In genomic region chr1:246566128-246566807, GRCh38 we compare ENCODE assay signal across 8 cellular contexts. TPM values are rescaled to one million over a fixed set of nuclear protein-coding genes. Genes with fewer than 3 reads are reported as not detected.
DNase-seq lines count a peak whose midpoint lies in the region; ATAC-seq and TF ChIP-seq lines count a peak whose summit lies in the region.

TSS of gene CNST (plus strand) at chr1:246566456. CDS start at chr1:246591563, 25,107 bp downstream.
TSS of gene TFB2M (minus strand) at chr1:246566261. CDS start at chr1:246566138, 123 bp downstream.

- H3K9me3 ChIP-seq in iPS DF 6.9 (ENCODE audit: control insufficient read depth, insufficient read depth, low read length) (no peaks in the 10 kb centered on the region), gastrocnemius medialis (no peaks in the 10 kb centered on the region)

- H3K27ac ChIP-seq in brain microvascular endothelial cell = peak within 1 kb of the TSS; percentile 81
- H3K27ac ChIP-seq in iPS DF 6.9 (ENCODE audit: low read length) = no peak within 1 kb of the TSS
- peak within 1 kb of the TSS; percentile 90 to 99 (median 96) for H3K27ac ChIP-seq in gastrocnemius medialis

- no peaks in the 10 kb centered on the region for H3K27me3 ChIP-seq in brain microvascular endothelial cell (replicated peaks)
- H3K27me3 ChIP-seq in iPS DF 6.9 (ENCODE audit: control insufficient read depth, insufficient read depth, low read length) = no peaks in the 10 kb centered on the region
- H3K27me3 ChIP-seq in gastrocnemius medialis = no peaks in the 10 kb centered on the region

- H3K4me1 ChIP-seq in iPS DF 6.9 (ENCODE audit: control insufficient read depth, insufficient read depth, low read length) = no peaks in the 10 kb centered on the region
- peaks cover 46 to 56% of the 10 kb centered on the region in 2 donors for H3K4me1 ChIP-seq in gastrocnemius medialis

- TF ChIP-seq POLR2A in gastrocnemius medialis (IDR thresholded peaks at IDR 0.05) = peak; percentile 93 to 95

- ATAC-seq in GM18520 (IDR thresholded peaks at IDR 0.05; ENCODE audit: unreplicated experiment) (peak; percentile 97), HG03064 (IDR thresholded peaks at IDR 0.05; ENCODE audit: low read depth, unreplicated experiment) (peak; percentile 93), gastrocnemius medialis (peak; percentile 91)

- H3K4me3 ChIP-seq in brain microvascular endothelial cell (ENCODE audit: low read depth, low read length) = peak within 1 kb of the TSS; percentile 97
- peak within 1 kb of the TSS; percentile 95 for H3K4me3 ChIP-seq in iPS DF 6.9 (ENCODE audit: low read length)
- H3K4me3 ChIP-seq in gastrocnemius medialis = peak within 1 kb of the TSS; percentile 88 to 100 (median 95)

- intact Hi-C loops in gastrocnemius medialis (cut with DNase I; ENCODE audit: low total_unique reads) = loop anchor here (1.0 to 10.0 kb wide), 8 partner anchors 43 to 1731 kb away; partner anchors contain the start of genes AHCTF1, COX20 and ZNF669

- DNase-seq in 8988T (peak; percentile 50), NCI-H2107 treated with DMSO at 0.1 percent for 48 hours (lab: John Stamatoyannopoulos, UW; ENCODE audit: unreplicated experiment) (peak; percentile 97), UCSD-AML1 (lab: John Stamatoyannopoulos, UW; ENCODE audit: unreplicated experiment) (peak; percentile 99), brain microvascular endothelial cell (peak; percentile 99), iPS DF 6.9 (ENCODE audit: low read depth, low spot score) (peak; percentile 98), gastrocnemius medialis (peak; percentile 98)

- H3K36me3 ChIP-seq in brain microvascular endothelial cell (replicated peaks) (no peaks in the 10 kb centered on the region), iPS DF 6.9 (ENCODE audit: control insufficient read depth, insufficient read depth, low read length) (no peaks in the 10 kb centered on the region; the same call in 1 of the 2 replicates), gastrocnemius medialis (peaks cover 0 to 19% of the 10 kb centered on the region in 2 donors)

- no CpG with 5 or more reads among the region's 62 CpGs for WGBS in iPS DF 6.9 (ENCODE audit: insufficient coverage, insufficient read length)

- no peak for TF ChIP-seq CTCF in brain microvascular endothelial cell (IDR thresholded peaks at IDR 0.05; ENCODE audit: low read depth, low read length, missing control alignments)
- peak in 1 of 5 experiments; percentile 3 for TF ChIP-seq CTCF in gastrocnemius medialis (IDR thresholded peaks at IDR 0.05 in 4 of 5, conservative IDR thresholded peaks at IDR 0.05 in 1 of 5)

- in situ Hi-C loops in brain microvascular endothelial cell (cut with HindIII; ENCODE audit: low pct_ligation_motif_present, low sequenced_read_pairs) = no loop called here
- in situ Hi-C loops in gastrocnemius medialis (cut with MboI; ENCODE audit: low sequenced_read_pairs in 4 of 4) = loop anchor here in 1 of 4 donors (10.0 kb wide), 1 partner anchor 129 kb away; no protein-coding TSS in a partner anchor

RNA-seq across cellular contexts. Expression of gene CNST, which starts in this region (rescaled TPM):
- total RNA-seq in gastrocnemius medialis = 100 to 1,000 TPM in 1 of 4 donors, 10 to 100 TPM in 3; 62.7 to 105 (median 81.5) TPM

RNA-seq across cellular contexts. Expression of gene TFB2M, which starts in this region (rescaled TPM):
- 10 to 100 TPM; 18.9 to 33.1 (median 21.2) TPM for total RNA-seq in gastrocnemius medialis
